In genomic region chr11:69956669-69957190, GRCh38 we compare ENCODE assay signal across 25 cellular contexts.
"Had no signal": no experiment of that assay in that cellular context is flagged by ENCODE, and none has a peak within 500 bp of the region (broad histone marks: within the 10 kb centered on the region; RNA-seq: fewer than 3 reads in every experiment).

No MANE protein-coding gene starts in this region.

- ATAC-seq: activated CD4-positive, alpha-beta T cell treated with anti-CD3 and anti-CD28 coated beads for 36 hours; activated T-cell treated with anti-CD3 and anti-CD28 coated beads, Interleukin-2, amount 50 U/mL, for 72 hours; foreskin keratinocyte; heart left ventricle; T-cell had no signal

- H3K9me3 ChIP-seq: ascending aorta, suprapubic skin, tibial artery had no signal

- H3K4me1 ChIP-seq: heart left ventricle, parathyroid adenoma, right atrium auricular region, suprapubic skin had no signal

- H3K36me3 ChIP-seq: ascending aorta, brain microvascular endothelial cell, esophagus muscularis mucosa, heart left ventricle, right atrium auricular region, suprapubic skin, tibial artery had no signal

- H3K79me2 ChIP-seq: parathyroid adenoma had no signal

- H3K27ac Mint-ChIP-seq: activated CD4-positive, alpha-beta T cell treated with anti-CD3 and anti-CD28 coated beads for 36 hours; activated naive CD8-positive, alpha-beta T cell; activated T-cell treated with anti-CD3 and anti-CD28 coated beads, Interleukin-2, amount 50 U/mL, for 72 hours; immature natural killer cell; T-cell had no signal

- H3K27me3 ChIP-seq: ascending aorta, brain microvascular endothelial cell, foreskin keratinocyte, heart left ventricle, right atrium auricular region, tibial artery had no signal

- H3K4me3 Mint-ChIP-seq: activated CD4-positive, alpha-beta T cell treated with anti-CD3 and anti-CD28 coated beads for 36 hours; activated naive CD8-positive, alpha-beta T cell; activated T-cell treated with anti-CD3 and anti-CD28 coated beads, Interleukin-2, amount 50 U/mL, for 72 hours; immature natural killer cell; naive B cell; T-cell had no signal

- H2AFZ ChIP-seq: parathyroid adenoma had no signal

- H3K36me3 Mint-ChIP-seq: immature natural killer cell, T-cell had no signal

- H3K9ac ChIP-seq: parathyroid adenoma had no signal

- H3K9me3 Mint-ChIP-seq: activated T-cell treated with anti-CD3 and anti-CD28 coated beads, Interleukin-2, amount 50 U/mL, for 72 hours; immature natural killer cell had no signal

- H3K4me3 ChIP-seq: ascending aorta, esophagus muscularis mucosa, heart left ventricle, lung, right atrium auricular region, smooth muscle cell, suprapubic skin, tibial artery had no signal

- H3K27ac ChIP-seq: brain microvascular endothelial cell, esophagus muscularis mucosa, foreskin keratinocyte, heart left ventricle, parathyroid adenoma, right atrium auricular region, suprapubic skin, tibial artery had no signal

- DNase-seq: activated CD4-positive, alpha-beta T cell treated with anti-CD3 and anti-CD28 coated beads for 36 hours; activated CD4-positive, CD25-positive, alpha-beta regulatory T cell; activated naive CD4-positive, alpha-beta T cell; activated T-cell treated with anti-CD3 and anti-CD28 coated beads for 4 hours; activated T-cell treated with anti-CD3 and anti-CD28 coated beads, Interleukin-2, amount 50 U/mL, for 72 hours; caudate nucleus; heart left ventricle; hypothalamus; immature natural killer cell; naive B cell; occipital lobe; stimulated activated CD4-positive, alpha-beta T cell treated with anti-CD3 and anti-CD28 coated beads, Interleukin-15, amount 100 ng/mL, for 24 hours; stimulated activated naive CD4-positive, alpha-beta T cell; T-cell; tibial artery had no signal

- H3K4me1 Mint-ChIP-seq: activated CD4-positive, alpha-beta T cell treated with anti-CD3 and anti-CD28 coated beads for 36 hours; immature natural killer cell; naive B cell; T-cell had no signal
